ENCODE assay signal across 1 cellular context in the genomic region with DNA sequence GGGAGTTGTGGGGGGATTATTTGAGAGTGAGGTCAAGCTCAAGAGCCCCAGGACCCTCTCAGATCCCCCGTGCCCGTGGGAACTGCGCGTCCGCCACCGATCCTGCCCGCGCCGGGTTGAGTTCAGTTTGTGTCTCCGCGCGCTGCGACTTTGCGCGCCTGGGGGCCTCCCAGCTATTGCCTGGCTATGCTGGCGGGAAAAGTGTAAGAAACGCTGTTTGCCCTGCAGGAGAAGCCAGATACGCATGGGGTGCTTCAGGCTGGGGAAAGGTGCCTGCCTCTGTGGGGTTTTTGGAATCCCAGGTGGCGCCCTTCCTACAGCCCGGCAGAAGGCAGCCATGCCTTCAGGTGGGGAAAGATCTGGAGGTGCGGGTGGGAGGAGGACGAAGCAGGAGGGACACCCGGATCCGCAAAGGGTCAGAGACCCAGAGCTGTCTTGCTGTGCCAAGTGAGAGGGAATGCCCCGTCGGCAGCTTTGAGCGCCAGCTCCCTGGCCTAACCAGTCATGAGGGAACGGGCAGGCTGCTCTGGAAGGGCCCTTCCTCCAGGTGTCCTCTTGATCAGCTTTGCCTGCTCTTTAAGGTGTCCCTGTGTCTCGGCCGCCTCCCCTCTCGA.
TF ChIP-seq lines count a peak whose summit lies in the region.

No MANE protein-coding gene starts in this region.

TF ChIP-seq in endothelial cell of umbilical vein, 7 proteins besides CTCF, POLR2A, EP300 and RAD21 (continued from another document):
- no peak for TF ChIP-seq GATA2 (IDR thresholded peaks at IDR 0.05; ENCODE audit: insufficient read depth, insufficient read length, low read depth, low read length)
